In genomic region chr6:74840953-74841352, GRCh38 we compare ENCODE assay signal across 13 cellular contexts.
"Had no signal": no experiment of that assay in that cellular context is flagged by ENCODE, and none has a peak within 500 bp of the region (broad histone marks: within the 10 kb centered on the region; RNA-seq: fewer than 3 reads in every experiment).

No MANE protein-coding gene starts in this region.

- H3K36me3 ChIP-seq: colonic mucosa, esophagus muscularis mucosa, esophagus squamous epithelium, gastrocnemius medialis, gastroesophageal sphincter, heart left ventricle, heart right ventricle had no signal

- H3K4me3 ChIP-seq: colonic mucosa, coronary artery, dorsolateral prefrontal cortex, esophagus muscularis mucosa, esophagus squamous epithelium, gastrocnemius medialis, gastroesophageal sphincter, heart left ventricle, heart right ventricle had no signal

- H3K27ac ChIP-seq: colonic mucosa, coronary artery, dorsolateral prefrontal cortex, epithelial cell of prostate, esophagus muscularis mucosa, esophagus squamous epithelium, foreskin keratinocyte, gastrocnemius medialis, gastroesophageal sphincter, heart left ventricle, heart right ventricle had no signal

- H3K9me3 ChIP-seq: colonic mucosa, gastrocnemius medialis had no signal

- ATAC-seq: effector memory CD8-positive, alpha-beta T cell; esophagus mucosa; foreskin keratinocyte; gastrocnemius medialis; gastroesophageal sphincter; heart left ventricle; heart right ventricle had no signal

- H3K4me1 ChIP-seq: colonic mucosa, esophagus muscularis mucosa, esophagus squamous epithelium, foreskin keratinocyte, gastrocnemius medialis, gastroesophageal sphincter, heart left ventricle, heart right ventricle had no signal
